In genomic region chr5:2119578-2119977, GRCh38 we compare ENCODE assay signal across 19 cellular contexts.
"Had no signal": no experiment of that assay in that cellular context is flagged by ENCODE, and none has a peak within 500 bp of the region (broad histone marks: within the 10 kb centered on the region; RNA-seq: fewer than 3 reads in every experiment).

No MANE protein-coding gene starts in this region.

- H3K9me3 Mint-ChIP-seq: effector memory CD8-positive, alpha-beta T cell had no signal

- H3K4me3 Mint-ChIP-seq: effector memory CD8-positive, alpha-beta T cell; endodermal cell had no signal

- H3K27ac Mint-ChIP-seq: effector memory CD8-positive, alpha-beta T cell; endodermal cell had no signal

- H3K4me1 Mint-ChIP-seq: endodermal cell had no signal

- DNase-seq: dermis blood vessel endothelial cell; dorsolateral prefrontal cortex; effector CD8-positive, alpha-beta T cell; effector memory CD8-positive, alpha-beta T cell; erythroblast; esophagus squamous epithelium; foreskin fibroblast; foreskin melanocyte; gastrocnemius medialis; glutamatergic neuron; heart right ventricle; hippocampal formation; left cardiac atrium; left lung; left ventricle myocardium superior; lower lobe of right lung; mesenchymal stem cell; midbrain had no signal
